Comparison of ENCODE assay signal across 20 cellular contexts in the genomic region with DNA sequence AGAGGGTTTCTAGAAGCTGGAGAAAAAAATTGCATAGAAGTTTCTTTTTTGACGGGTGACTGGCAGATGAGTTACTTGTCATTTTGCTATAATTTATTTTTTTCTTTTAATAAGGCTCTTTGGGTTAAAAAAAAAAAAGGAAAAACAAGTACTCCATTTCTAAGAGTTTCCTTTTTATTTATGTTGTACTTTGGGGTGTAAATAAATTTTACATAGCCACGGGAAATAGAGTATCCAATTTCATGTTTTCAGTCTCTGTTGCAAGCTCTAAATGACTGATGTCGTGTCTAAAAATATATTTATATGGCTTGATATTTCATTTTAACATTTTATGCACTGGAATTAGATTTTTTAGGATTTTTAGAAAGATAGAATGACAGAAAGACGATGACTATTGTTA. TPM values are rescaled to one million over a fixed set of nuclear protein-coding genes. Genes with fewer than 3 reads are reported as not detected.
DNase-seq lines count a peak whose midpoint lies in the region; ATAC-seq and TF ChIP-seq lines count a peak whose summit lies in the region.
"Had no signal": no experiment of that assay in that cellular context is flagged by ENCODE, and none has a peak within 500 bp of the region (broad histone marks: within the 10 kb centered on the region; RNA-seq: fewer than 3 reads in every experiment).

No MANE protein-coding gene starts in this region.

- H3K79me2 ChIP-seq in ACC112 (ENCODE audit: control insufficient read depth, insufficient read depth, low read length, unreplicated experiment): peaks cover 32% of the 10 kb centered on the region

- H3K4me3 ChIP-seq in ACC112 (ENCODE audit: low read depth, low read length): peak overlapping the region; percentile 47; the same call in 1 of the 2 replicates
- H3K4me3 ChIP-seq in SJCRH30: peak overlapping the region; percentile 74
- H3K4me3 ChIP-seq: K562 had no signal

- peak overlapping the region; percentile 54 to 79 (median 57) for H3K4me3 Mint-ChIP-seq in nephron
- H3K4me3 Mint-ChIP-seq in activated CD8-positive, alpha-beta T cell treated with anti-CD3 and anti-CD28 coated beads, Interleukin-2, amount 10 ng/mL, durations not matched to agents 7 days and 5 days: no peak overlapping the region
- no peak overlapping the region for H3K4me3 Mint-ChIP-seq in natural killer cell treated with Interleukin-12 subunit alpha and Interleukin-12 subunit beta and Interleukin-15 and Interleukin-18, amount 100 ng/mL, for 72 hours
- H3K4me3 Mint-ChIP-seq: B cell; CD4-positive, CD25-positive, alpha-beta regulatory T cell had no signal

- H3K27ac Mint-ChIP-seq in nephron: peak overlapping the region; percentile 59 to 82 (median 78)
- no peak overlapping the region for H3K27ac Mint-ChIP-seq in activated CD8-positive, alpha-beta T cell treated with anti-CD3 and anti-CD28 coated beads, Interleukin-2, amount 10 ng/mL, durations not matched to agents 7 days and 5 days
- H3K27ac Mint-ChIP-seq in natural killer cell treated with Interleukin-12 subunit alpha and Interleukin-12 subunit beta and Interleukin-15 and Interleukin-18, amount 100 ng/mL, for 72 hours: no peak overlapping the region
- H3K27ac Mint-ChIP-seq: B cell; CD4-positive, CD25-positive, alpha-beta regulatory T cell had no signal

- no peaks in the 10 kb centered on the region for H3K9me3 Mint-ChIP-seq in nephron
- no peaks in the 10 kb centered on the region for H3K9me3 Mint-ChIP-seq in activated CD8-positive, alpha-beta T cell treated with anti-CD3 and anti-CD28 coated beads, Interleukin-2, amount 10 ng/mL, durations not matched to agents 7 days and 5 days (ENCODE audit: insufficient read depth)
- H3K9me3 Mint-ChIP-seq in natural killer cell treated with Interleukin-12 subunit alpha and Interleukin-12 subunit beta and Interleukin-15 and Interleukin-18, amount 100 ng/mL, for 72 hours: peaks cover 2% of the 10 kb centered on the region

- CTCF ChIA-PET in activated CD8-positive, alpha-beta T cell treated with anti-CD3 and anti-CD28 coated beads, Interleukin-2, amount 10 ng/mL, durations not matched to agents 7 days and 5 days (lab: Charles Lee): no interaction called here

- H3K27me3 ChIP-seq in ACC112 (ENCODE audit: insufficient read depth, low read length) (peaks cover 37% of the 10 kb centered on the region), SJCRH30 (no peaks in the 10 kb centered on the region)

- H2AFZ ChIP-seq in ACC112 (ENCODE audit: low read length, unreplicated experiment): no peak overlapping the region

- H3K27ac ChIP-seq in ACC112 (ENCODE audit: low read depth, low read length) (no peak overlapping the region), SJCRH30 (peak overlapping the region; percentile 84)

- H3K36me3 ChIP-seq in ACC112 (ENCODE audit: insufficient read depth, low read length) (no peaks in the 10 kb centered on the region), SJCRH30 (0 out of 2 replicates have a peak, but pooled peaks cover 4% of the 10 kb centered on the region)

- no peak for ATAC-seq in HG03469 (IDR thresholded peaks at IDR 0.05; ENCODE audit: unreplicated experiment)
- ATAC-seq in activated CD8-positive, alpha-beta T cell treated with anti-CD3 and anti-CD28 coated beads, Interleukin-2, amount 10 ng/mL, durations not matched to agents 7 days and 5 days: no peak
- no peak for ATAC-seq in natural killer cell treated with Interleukin-12 subunit alpha and Interleukin-12 subunit beta and Interleukin-15 and Interleukin-18, amount 100 ng/mL, for 72 hours
- ATAC-seq: K562 had no signal

- H3K27me3 Mint-ChIP-seq in nephron (ENCODE audit: low read depth): peaks cover 65% of the 10 kb centered on the region
- H3K27me3 Mint-ChIP-seq in activated CD8-positive, alpha-beta T cell treated with anti-CD3 and anti-CD28 coated beads, Interleukin-2, amount 10 ng/mL, durations not matched to agents 7 days and 5 days (ENCODE audit: low read depth): peaks cover 45% of the 10 kb centered on the region
- peaks cover 27 to 28% of the 10 kb centered on the region in 2 donors for H3K27me3 Mint-ChIP-seq in natural killer cell treated with Interleukin-12 subunit alpha and Interleukin-12 subunit beta and Interleukin-15 and Interleukin-18, amount 100 ng/mL, for 72 hours

- no peaks in the 10 kb centered on the region for H3K9me3 ChIP-seq in SJCRH30 (replicated peaks)
- H3K9me3 ChIP-seq: Caco-2 had no signal

- POLR2A ChIA-PET in activated CD8-positive, alpha-beta T cell treated with anti-CD3 and anti-CD28 coated beads, Interleukin-2, amount 10 ng/mL, durations not matched to agents 7 days and 5 days (lab: Charles Lee): no interaction called here

- TF ChIP-seq CTCF in nephron (IDR thresholded peaks at IDR 0.05; ENCODE audit: unreplicated experiment in 3 of 3): no peak

- H3K4me1 Mint-ChIP-seq in nephron: peaks cover 44% of the 10 kb centered on the region
- H3K4me1 Mint-ChIP-seq in activated CD8-positive, alpha-beta T cell treated with anti-CD3 and anti-CD28 coated beads, Interleukin-2, amount 10 ng/mL, durations not matched to agents 7 days and 5 days (ENCODE audit: low read depth): peaks cover 11% of the 10 kb centered on the region
- no peaks in the 10 kb centered on the region for H3K4me1 Mint-ChIP-seq in natural killer cell treated with Interleukin-12 subunit alpha and Interleukin-12 subunit beta and Interleukin-15 and Interleukin-18, amount 100 ng/mL, for 72 hours (ENCODE audit: low read depth in 2 of 2)

- H3K4me1 ChIP-seq in ACC112 (ENCODE audit: control insufficient read depth, insufficient read depth, low read length, unreplicated experiment) (peaks cover 22% of the 10 kb centered on the region), SJCRH30 (peaks cover 23% of the 10 kb centered on the region)
- H3K4me1 ChIP-seq: Caco-2 had no signal

- peak; percentile 24 for DNase-seq in HCEC 1CT
- peak in 1 of 2 experiments; percentile 11 for DNase-seq in SJCRH30
- DNase-seq in activated CD8-positive, alpha-beta T cell treated with anti-CD3 and anti-CD28 coated beads, Interleukin-2, amount 10 ng/mL, durations not matched to agents 7 days and 5 days: no peak
- DNase-seq in natural killer cell treated with Interleukin-12 subunit alpha and Interleukin-12 subunit beta and Interleukin-15 and Interleukin-18, amount 100 ng/mL, for 72 hours (ENCODE audit: low spot score): no peak
- no peak for DNase-seq in hippocampal formation (lab: John Stamatoyannopoulos, UW)
- DNase-seq: Caco-2; CD4-positive, CD25-positive, alpha-beta regulatory T cell; H7; NCI-H1048; NCI-H1694; NCI-H345; NCI-H526; SIG-M5 had no signal

- no peaks in the 10 kb centered on the region for H3K36me3 Mint-ChIP-seq in nephron (ENCODE audit: low read depth)
- H3K36me3 Mint-ChIP-seq in activated CD8-positive, alpha-beta T cell treated with anti-CD3 and anti-CD28 coated beads, Interleukin-2, amount 10 ng/mL, durations not matched to agents 7 days and 5 days (ENCODE audit: low read depth): no peaks in the 10 kb centered on the region
- H3K36me3 Mint-ChIP-seq in natural killer cell treated with Interleukin-12 subunit alpha and Interleukin-12 subunit beta and Interleukin-15 and Interleukin-18, amount 100 ng/mL, for 72 hours: no peaks in the 10 kb centered on the region
- H3K36me3 Mint-ChIP-seq: CD4-positive, CD25-positive, alpha-beta regulatory T cell had no signal

RNA-seq across cellular contexts. Expression of gene EYA4, which starts 3.3 kb away (rescaled TPM):
- 36.8 and 44.5 TPM in 2 replicates for total RNA-seq in SJCRH30 (2014; rRNA removed; shearing (Covaris generic))
- not detected for total RNA-seq in activated CD8-positive, alpha-beta T cell treated with anti-CD3 and anti-CD28 coated beads, Interleukin-2, amount 10 ng/mL, durations not matched to agents 7 days and 5 days
- not detected for total RNA-seq in natural killer cell treated with Interleukin-12 subunit alpha and Interleukin-12 subunit beta and Interleukin-15 and Interleukin-18, amount 100 ng/mL, for 72 hours
- total RNA-seq: Caco-2; CD4-positive, CD25-positive, alpha-beta regulatory T cell; OCI-LY7; RPMI7951 had no signal

Comparison
In these comparisons a context has a peak if more than half of its experiments do, and no peak if none do; other contexts are left out.
1. H3K27ac Mint-ChIP-seq: peak in nephron (3 of 3); none in activated CD8-positive, alpha-beta T cell treated with anti-CD3 and anti-CD28 coated beads, Interleukin-2, amount 10 ng/mL, durations not matched to agents 7 days and 5 days (single experiment) and natural killer cell treated with Interleukin-12 subunit alpha and Interleukin-12 subunit beta and Interleukin-15 and Interleukin-18, amount 100 ng/mL, for 72 hours (0 of 2).
2. H3K4me3 Mint-ChIP-seq: peak in nephron (3 of 3); none in activated CD8-positive, alpha-beta T cell treated with anti-CD3 and anti-CD28 coated beads, Interleukin-2, amount 10 ng/mL, durations not matched to agents 7 days and 5 days (single experiment) and natural killer cell treated with Interleukin-12 subunit alpha and Interleukin-12 subunit beta and Interleukin-15 and Interleukin-18, amount 100 ng/mL, for 72 hours (single experiment).
3. RNA of gene EYA4, which starts 3.3 kb away (total RNA-seq): 36.8 to 44.5 TPM in SJCRH30; not detected in activated CD8-positive, alpha-beta T cell treated with anti-CD3 and anti-CD28 coated beads, Interleukin-2, amount 10 ng/mL, durations not matched to agents 7 days and 5 days and not detected in natural killer cell treated with Interleukin-12 subunit alpha and Interleukin-12 subunit beta and Interleukin-15 and Interleukin-18, amount 100 ng/mL, for 72 hours; every median in the first group is over 10 times any median in the second.